ENCODE assay signal across 8 cellular contexts in the genomic region with DNA sequence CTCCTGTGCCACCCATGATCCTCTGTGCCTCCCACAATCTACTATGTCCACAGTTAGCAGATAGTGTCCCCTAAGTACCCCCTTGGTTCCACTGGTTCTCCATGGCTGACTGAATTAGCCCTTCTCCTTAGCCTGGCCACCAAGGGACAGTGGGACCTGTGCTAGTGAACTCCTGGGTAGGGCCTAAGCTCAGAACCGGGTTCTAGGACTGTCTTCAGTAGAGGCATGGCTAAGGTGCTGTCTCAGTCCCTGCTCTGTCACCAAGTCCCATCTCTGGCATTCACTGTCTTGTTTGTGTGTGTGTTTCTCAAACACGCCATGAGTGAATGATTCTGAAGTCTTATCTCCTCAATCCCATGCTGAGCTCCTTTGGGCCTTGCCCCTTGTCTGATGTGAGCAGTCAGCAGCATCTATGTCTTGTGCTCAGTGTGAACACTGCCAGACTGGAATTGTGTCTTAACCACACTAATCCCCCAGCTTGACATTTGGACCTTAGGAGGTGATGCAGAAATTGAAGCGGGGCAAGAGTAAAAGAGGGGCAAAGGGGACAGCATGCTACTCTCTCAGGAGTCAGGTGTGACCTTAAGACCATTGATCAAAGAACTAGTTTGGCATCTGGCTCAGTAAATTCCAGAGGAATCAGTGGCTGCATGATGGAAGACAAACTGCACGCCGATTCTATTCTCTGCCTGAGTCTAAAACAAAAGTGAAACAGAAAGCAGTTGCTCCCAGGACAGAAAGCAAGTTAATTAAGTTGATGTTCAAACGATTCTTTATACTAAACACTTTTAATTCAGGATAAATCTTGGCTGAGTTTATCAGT.
DNase-seq lines count a peak whose midpoint lies in the region; ATAC-seq and TF ChIP-seq lines count a peak whose summit lies in the region.

No MANE protein-coding gene starts in this region.

- no peaks in the 10 kb centered on the region for H3K36me3 Mint-ChIP-seq in mesothelial cell of epicardium

- no peak overlapping the region for H3K27ac Mint-ChIP-seq in mesothelial cell of epicardium

- POLR2A ChIA-PET in AG04449 (lab: Yijun Ruan, JAX) = no interaction called here

- DNase-seq in AG04449 (ENCODE audit: low read depth, low spot score) = no peak
- no peak for DNase-seq in ascending aorta (ENCODE audit: low spot score in 2 of 2)
- DNase-seq in mesothelial cell of epicardium (ENCODE audit: low spot score in 2 of 2, unreplicated experiment in 2 of 2) = no peak
- no peak for DNase-seq in cerebellar nuclear complex (lab: John Stamatoyannopoulos, UW)
- no peak for DNase-seq in SK-N-DZ (ENCODE audit: low spot score)

- peaks cover 8% of the 10 kb centered on the region for H3K4me1 Mint-ChIP-seq in mesothelial cell of epicardium

- CTCF ChIA-PET in AG04449 (lab: Yijun Ruan, JAX) = interaction anchor here (1.1 kb wide), 1 partner anchor 57 kb away, joined by 3 read pairs; no protein-coding TSS in a partner anchor

- H3K27me3 Mint-ChIP-seq in mesothelial cell of epicardium (ENCODE audit: low read depth) = peaks cover 22% of the 10 kb centered on the region

- H3K4me1 ChIP-seq in ascending aorta = no peaks in the 10 kb centered on the region
- peaks cover 7% of the 10 kb centered on the region for H3K4me1 ChIP-seq in mucosa of stomach (ENCODE audit: control insufficient read depth, insufficient read depth, low read length)

- ATAC-seq in GM19372 (IDR thresholded peaks at IDR 0.05; ENCODE audit: low read depth, unreplicated experiment) (peak; percentile 68), HG02623 (IDR thresholded peaks at IDR 0.05; ENCODE audit: unreplicated experiment) (no peak)

- H3K9me3 Mint-ChIP-seq in mesothelial cell of epicardium = peaks cover 6% of the 10 kb centered on the region

- H3K36me3 ChIP-seq in ascending aorta = no peaks in the 10 kb centered on the region
- no peaks in the 10 kb centered on the region for H3K36me3 ChIP-seq in mucosa of stomach (ENCODE audit: control insufficient read depth, insufficient read depth, low read length)

- H3K4me3 ChIP-seq in AG04449 (ENCODE audit: low read depth, low read length) (peak overlapping the region; percentile 39), ascending aorta (peak overlapping the region; percentile 12 to 30), mucosa of stomach (ENCODE audit: low read length) (peak overlapping the region; percentile 6)

- no peaks in the 10 kb centered on the region for H3K27me3 ChIP-seq in ascending aorta
- H3K27me3 ChIP-seq in mucosa of stomach (ENCODE audit: control insufficient read depth, insufficient read depth, low read length) = no peaks in the 10 kb centered on the region

- H3K4me3 Mint-ChIP-seq in mesothelial cell of epicardium = no peak overlapping the region

- no peak overlapping the region for H3K27ac ChIP-seq in ascending aorta

- H3K9ac ChIP-seq in mucosa of stomach (ENCODE audit: low read length) = peak overlapping the region; percentile 3

- H3K9me3 ChIP-seq in ascending aorta (no peaks in the 10 kb centered on the region), mucosa of stomach (ENCODE audit: control insufficient read depth, low read length) (no peaks in the 10 kb centered on the region)

- TF ChIP-seq CTCF in AG04449 (IDR thresholded peaks at IDR 0.05; ENCODE audit: insufficient read depth, low read length, missing control alignments) (no peak), ascending aorta (IDR thresholded peaks at IDR 0.05) (no peak), mesothelial cell of epicardium (IDR thresholded peaks at IDR 0.05; ENCODE audit: unreplicated experiment) (no peak)

- intact Hi-C loops in ascending aorta (cut with DNase I) = no loop called here
